In the genomic region with DNA sequence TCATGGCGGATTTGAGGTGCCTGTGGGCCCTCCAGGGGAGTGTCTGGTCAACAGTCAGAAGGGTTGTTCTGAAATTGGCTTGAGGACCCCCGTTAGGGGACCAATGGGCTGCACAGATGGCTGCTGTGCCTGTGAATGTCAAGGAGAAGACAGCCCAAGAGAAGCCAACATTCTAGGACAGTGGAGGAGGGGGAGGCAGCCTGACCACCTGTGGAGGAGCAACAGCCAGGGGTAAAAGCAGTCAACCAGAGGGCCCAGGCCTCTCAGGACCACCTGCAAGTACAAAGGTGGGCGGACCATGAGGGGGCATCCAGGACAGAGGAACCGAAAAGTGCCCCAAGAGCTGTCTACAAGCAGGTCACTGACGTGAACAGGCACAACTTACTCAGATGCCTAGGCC, we compare ENCODE assay signal across 4 cellular contexts.
"Had no signal": no experiment of that assay in that cellular context is flagged by ENCODE, and none has a peak within 500 bp of the region (broad histone marks: within the 10 kb centered on the region; RNA-seq: fewer than 3 reads in every experiment).

No MANE protein-coding gene starts in this region.

- H3K4me1 Mint-ChIP-seq: GM23338, H9 had no signal

- ATAC-seq: GM23338 had no signal

- H3K27ac Mint-ChIP-seq: GM23338 had no signal

- H3K9me3 Mint-ChIP-seq: GM23338, H9 had no signal

- H2AFZ ChIP-seq: GM23338 had no signal

- H3K4me3 Mint-ChIP-seq: GM23338, H9 had no signal

- DNase-seq: H9, HCEC 1CT, IMR-90 had no signal

- H3K4me3 ChIP-seq: GM23338 had no signal

- H3K4me2 ChIP-seq: GM23338 had no signal
